12 cellular contexts compared by ENCODE assay signal in the genomic region with DNA sequence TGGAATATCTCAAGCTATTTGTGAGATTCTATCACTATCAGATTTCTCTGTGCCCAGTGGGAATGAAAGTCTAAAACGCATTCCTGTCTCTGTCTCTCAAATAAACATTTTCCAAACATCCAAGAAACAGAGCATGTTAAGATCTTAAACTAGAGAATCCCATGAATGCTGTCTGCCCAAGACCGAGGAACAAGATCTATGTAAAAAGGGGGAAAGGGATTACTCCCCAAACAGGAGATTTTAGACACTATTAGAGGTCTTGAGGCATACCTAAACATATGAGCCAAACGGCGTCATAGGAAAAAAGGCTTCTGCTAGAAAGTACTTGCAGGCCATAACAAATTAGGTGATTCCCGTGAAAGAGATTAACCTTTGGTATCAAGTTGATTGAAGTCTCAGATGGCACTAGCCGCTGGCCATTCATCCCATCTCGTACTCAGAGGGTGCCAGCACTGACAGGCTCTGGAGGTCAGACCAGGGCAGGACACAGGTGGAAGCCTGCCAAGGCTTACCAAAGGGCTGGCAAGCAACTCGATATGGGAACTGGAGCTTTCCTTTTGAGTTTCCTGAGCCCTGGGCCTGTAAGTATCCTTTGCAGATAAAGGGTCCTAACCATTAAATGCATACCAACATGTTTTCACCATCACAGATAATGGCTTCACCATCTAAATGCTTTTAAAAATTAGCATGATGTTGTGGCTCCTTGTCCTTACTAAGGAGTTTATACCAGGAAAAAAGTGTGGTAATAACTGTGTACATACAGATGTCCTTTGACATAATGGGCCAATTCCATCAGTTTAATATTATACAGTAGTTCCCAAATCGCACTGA.
DNase-seq lines count a peak whose midpoint lies in the region; ATAC-seq and TF ChIP-seq lines count a peak whose summit lies in the region.
"Had no signal": no experiment of that assay in that cellular context is flagged by ENCODE, and none has a peak within 500 bp of the region (broad histone marks: within the 10 kb centered on the region; RNA-seq: fewer than 3 reads in every experiment).

No MANE protein-coding gene starts in this region.

- TF ChIP-seq POLR2A in prostate gland (IDR thresholded peaks at IDR 0.05) = no peak

- no peak overlapping the region for H3K4me3 Mint-ChIP-seq in activated CD8-positive, alpha-beta memory T cell treated with anti-CD3 and anti-CD28 coated beads, Interleukin-2, amount 10 ng/mL, durations not matched to agents 7 days and 5 days
- H3K4me3 Mint-ChIP-seq: nephron; stimulated activated naive CD8-positive, alpha-beta T cell treated with anti-CD3 and anti-CD28 coated beads, Interleukin-15, Interleukin-2, amounts not matched to agents 100 ng/mL and 50 ng/mL, for 24 hours; T-helper 1 cell treated with Interleukin-12 subunit alpha and Interleukin-12 subunit beta and Interleukin-4 antibody, amounts not matched to agents 30 μg/mL and 1 μg/mL, for 36 hours had no signal

- TF ChIP-seq CTCF in prostate gland (IDR thresholded peaks at IDR 0.05) = no peak

- peak overlapping the region; percentile 17 to 22 for H3K27ac ChIP-seq in prostate gland

- no peaks in the 10 kb centered on the region for H3K9me3 Mint-ChIP-seq in activated CD8-positive, alpha-beta memory T cell treated with anti-CD3 and anti-CD28 coated beads, Interleukin-2, amount 10 ng/mL, durations not matched to agents 7 days and 5 days (ENCODE audit: low read depth)
- H3K9me3 Mint-ChIP-seq: stimulated activated naive CD8-positive, alpha-beta T cell treated with anti-CD3 and anti-CD28 coated beads, Interleukin-15, Interleukin-2, amounts not matched to agents 100 ng/mL and 50 ng/mL, for 24 hours; T-helper 1 cell treated with Interleukin-12 subunit alpha and Interleukin-12 subunit beta and Interleukin-4 antibody, amounts not matched to agents 30 μg/mL and 1 μg/mL, for 36 hours had no signal

- no peaks in the 10 kb centered on the region for H3K4me1 ChIP-seq in prostate gland (replicated peaks)

- WGBS in prostate gland = 62% methylated on average over 9 of the region's 9 CpGs

- no peaks in the 10 kb centered on the region for H3K27me3 Mint-ChIP-seq in activated CD8-positive, alpha-beta memory T cell treated with anti-CD3 and anti-CD28 coated beads, Interleukin-2, amount 10 ng/mL, durations not matched to agents 7 days and 5 days
- H3K27me3 Mint-ChIP-seq: stimulated activated naive CD8-positive, alpha-beta T cell treated with anti-CD3 and anti-CD28 coated beads, Interleukin-15, Interleukin-2, amounts not matched to agents 100 ng/mL and 50 ng/mL, for 24 hours had no signal

- intact Hi-C loops in left cardiac atrium (cut with DNase I) (loop anchor here in 1 of 2 donors (5.0 kb wide), 1 partner anchor 226 kb away; the partner anchor contains the start of gene FOXO1), prostate gland (cut with DNase I) (loop anchor here (10.0 kb wide), 1 partner anchor 224 kb away; the partner anchor contains the start of gene FOXO1)

- peaks cover 22% of the 10 kb centered on the region for H3K4me1 Mint-ChIP-seq in activated CD8-positive, alpha-beta memory T cell treated with anti-CD3 and anti-CD28 coated beads, Interleukin-2, amount 10 ng/mL, durations not matched to agents 7 days and 5 days

- no peak overlapping the region for H3K27ac Mint-ChIP-seq in activated CD8-positive, alpha-beta memory T cell treated with anti-CD3 and anti-CD28 coated beads, Interleukin-2, amount 10 ng/mL, durations not matched to agents 7 days and 5 days
- H3K27ac Mint-ChIP-seq: stimulated activated naive CD8-positive, alpha-beta T cell treated with anti-CD3 and anti-CD28 coated beads, Interleukin-15, Interleukin-2, amounts not matched to agents 100 ng/mL and 50 ng/mL, for 24 hours; T-helper 1 cell treated with Interleukin-12 subunit alpha and Interleukin-12 subunit beta and Interleukin-4 antibody, amounts not matched to agents 30 μg/mL and 1 μg/mL, for 36 hours had no signal

- no peaks in the 10 kb centered on the region for H3K9me3 ChIP-seq in prostate gland

- ATAC-seq in left cardiac atrium = peak; percentile 75 to 80
- no peak for ATAC-seq in activated CD8-positive, alpha-beta memory T cell treated with anti-CD3 and anti-CD28 coated beads, Interleukin-2, amount 10 ng/mL, durations not matched to agents 7 days and 5 days
- ATAC-seq in stimulated activated naive CD8-positive, alpha-beta T cell treated with anti-CD3 and anti-CD28 coated beads, Interleukin-15, Interleukin-2, amounts not matched to agents 100 U/mL and 50 U/mL, for 24 hours = no peak

- H3K4me3 ChIP-seq in prostate gland = no peak overlapping the region

- H3K36me3 Mint-ChIP-seq in activated CD8-positive, alpha-beta memory T cell treated with anti-CD3 and anti-CD28 coated beads, Interleukin-2, amount 10 ng/mL, durations not matched to agents 7 days and 5 days = no peaks in the 10 kb centered on the region

- CTCF ChIA-PET in activated CD8-positive, alpha-beta memory T cell treated with anti-CD3 and anti-CD28 coated beads, Interleukin-2, amount 10 ng/mL, durations not matched to agents 7 days and 5 days (lab: Charles Lee) = no interaction called here

- H3K36me3 ChIP-seq in prostate gland = no peaks in the 10 kb centered on the region

- DNase-seq in C1 segment of cervical spinal cord (lab: John Stamatoyannopoulos, UW) (peak in 10 of 14 donors; percentile 14 to 72 (median 49)), amygdala (lab: John Stamatoyannopoulos, UW) (peak in 48 of 56 donors; percentile 5 to 79 (median 50)), left cardiac atrium (peak; percentile 85), prostate gland (ENCODE audit: low spot score) (peak; percentile 30), NCI-H510A treated with DMSO at 0.1 percent for 48 hours (lab: John Stamatoyannopoulos, UW) (no peak), NCI-H526 (lab: John Stamatoyannopoulos, UW) (no peak)
- DNase-seq in activated CD8-positive, alpha-beta memory T cell treated with anti-CD3 and anti-CD28 coated beads, Interleukin-2, amount 10 ng/mL, durations not matched to agents 7 days and 5 days = no peak
- no peak for DNase-seq in stimulated activated naive CD8-positive, alpha-beta T cell treated with anti-CD3 and anti-CD28 coated beads, Interleukin-15, Interleukin-2, amounts not matched to agents 100 U/mL and 50 U/mL, for 24 hours
- DNase-seq: DND-41 had no signal

- H3K27me3 ChIP-seq in prostate gland (replicated peaks; ENCODE audit: insufficient read depth) = no peaks in the 10 kb centered on the region

Comparison
In these comparisons a context has a peak if more than half of its experiments do, and no peak if none do; other contexts are left out.
1. DNase-seq: peak in C1 segment of cervical spinal cord (10 of 14), amygdala (48 of 56), left cardiac atrium (single experiment) and prostate gland (single experiment); none in activated CD8-positive, alpha-beta memory T cell treated with anti-CD3 and anti-CD28 coated beads, Interleukin-2, amount 10 ng/mL, durations not matched to agents 7 days and 5 days (single experiment), NCI-H510A treated with DMSO at 0.1 percent for 48 hours (single experiment), NCI-H526 (0 of 2) and stimulated activated naive CD8-positive, alpha-beta T cell treated with anti-CD3 and anti-CD28 coated beads, Interleukin-15, Interleukin-2, amounts not matched to agents 100 U/mL and 50 U/mL, for 24 hours (single experiment).
2. ATAC-seq: peak in left cardiac atrium (2 of 2); none in activated CD8-positive, alpha-beta memory T cell treated with anti-CD3 and anti-CD28 coated beads, Interleukin-2, amount 10 ng/mL, durations not matched to agents 7 days and 5 days (single experiment) and stimulated activated naive CD8-positive, alpha-beta T cell treated with anti-CD3 and anti-CD28 coated beads, Interleukin-15, Interleukin-2, amounts not matched to agents 100 U/mL and 50 U/mL, for 24 hours (single experiment).